ENCODE assay signal across 9 cellular contexts in the genomic region with DNA sequence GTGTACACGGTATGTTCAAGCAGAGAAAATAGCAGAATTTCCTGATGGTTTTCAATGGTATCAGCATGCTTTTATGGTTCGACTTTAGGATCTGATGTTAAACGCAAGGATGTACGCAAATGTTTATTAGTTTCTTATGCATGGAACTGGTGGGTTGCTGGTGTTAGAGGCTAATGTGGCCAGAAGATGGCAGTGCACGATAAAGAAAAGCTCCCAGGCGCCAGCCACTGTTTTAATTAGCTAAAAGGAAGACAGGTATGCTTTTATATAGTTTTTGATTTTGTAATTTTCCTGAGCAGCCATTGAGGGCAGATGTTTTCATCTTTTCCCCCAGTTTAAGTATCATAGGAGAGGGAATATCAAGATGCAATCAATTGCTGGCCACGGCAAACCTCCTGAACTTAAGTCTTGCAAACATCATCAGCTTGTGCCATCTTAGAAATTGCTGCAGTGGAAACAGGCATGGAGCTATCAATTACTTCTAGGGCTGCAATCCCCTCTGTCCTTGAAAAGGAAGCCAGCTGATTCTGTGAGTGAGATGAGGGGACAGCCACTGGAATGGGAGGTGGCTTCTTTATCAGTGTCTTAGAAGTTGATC.
DNase-seq lines count a peak whose midpoint lies in the region; ATAC-seq, FAIRE-seq and TF ChIP-seq lines count a peak whose summit lies in the region.
"Had no signal": no experiment of that assay in that cellular context is flagged by ENCODE, and none has a peak within 500 bp of the region (broad histone marks: within the 10 kb centered on the region; RNA-seq: fewer than 3 reads in every experiment).

No MANE protein-coding gene starts in this region.

- H3K27ac ChIP-seq in iPS DF 6.9 (ENCODE audit: low read length), result no peak overlapping the region
- H3K27ac ChIP-seq in upper lobe of left lung, result no peak overlapping the region
- H3K27ac ChIP-seq: cardiac muscle cell had no signal

- no peak for TF ChIP-seq POLR2A in H54 (IDR thresholded peaks at IDR 0.05; ENCODE audit: low read depth, low read length)
- TF ChIP-seq POLR2A in upper lobe of left lung (IDR thresholded peaks at IDR 0.05), result no peak

- DNase-seq in D721Med (ENCODE audit: insufficient read length, low spot score) (no peak), H54 (ENCODE audit: insufficient read length, low spot score) (peak; percentile 4), RPMI7951 (ENCODE audit: low read depth) (peak; percentile 15), iPS DF 6.9 (ENCODE audit: low read depth, low spot score) (peak; percentile 5), NCI-H187 treated with DMSO at 0.1 percent for 48 hours (lab: John Stamatoyannopoulos, UW) (no peak), upper lobe of left lung (no peak)
- DNase-seq in activated T-cell treated with anti-CD3 and anti-CD28 coated beads, Interleukin-2, amount 50 U/mL, for 4 hours, result no peak

- TF ChIP-seq EP300 in upper lobe of left lung (IDR thresholded peaks at IDR 0.05), result no peak

- H3K4me1 ChIP-seq in iPS DF 6.9 (ENCODE audit: control insufficient read depth, insufficient read depth, low read length) (no peaks in the 10 kb centered on the region), upper lobe of left lung (no peaks in the 10 kb centered on the region)

- FAIRE-seq in D721Med (lab: Jason Lieb, UNC) (peak; percentile 60), H54 (lab: Jason Lieb, UNC) (no peak)

- H3K4me3 ChIP-seq in iPS DF 6.9 (ENCODE audit: low read length), result no peak overlapping the region
- no peak overlapping the region for H3K4me3 ChIP-seq in upper lobe of left lung
- H3K4me3 ChIP-seq: cardiac muscle cell had no signal

- TF ChIP-seq CTCF in D721Med (IDR thresholded peaks at IDR 0.05; ENCODE audit: insufficient read depth, missing control alignments), result peak; percentile 84
- TF ChIP-seq CTCF in upper lobe of left lung (IDR thresholded peaks at IDR 0.05), result peak in 1 of 6 experiments; percentile 25

- H3K9me3 ChIP-seq in iPS DF 6.9 (ENCODE audit: control insufficient read depth, insufficient read depth, low read length) (peaks cover 2% of the 10 kb centered on the region), upper lobe of left lung (no peaks in the 10 kb centered on the region)

- H3K4me1 Mint-ChIP-seq in activated T-cell treated with anti-CD3 and anti-CD28 coated beads, Interleukin-2, amount 50 U/mL, for 4 hours (ENCODE audit: low read depth), result no peaks in the 10 kb centered on the region

- no peaks in the 10 kb centered on the region for H3K36me3 Mint-ChIP-seq in activated T-cell treated with anti-CD3 and anti-CD28 coated beads, Interleukin-2, amount 50 U/mL, for 4 hours (ENCODE audit: insufficient read depth)

- H3K27me3 ChIP-seq in iPS DF 6.9 (ENCODE audit: control insufficient read depth, insufficient read depth, low read length), result no peaks in the 10 kb centered on the region
- H3K27me3 ChIP-seq in upper lobe of left lung, result no peaks in the 10 kb centered on the region
- H3K27me3 ChIP-seq: cardiac muscle cell had no signal

- H3K36me3 ChIP-seq in iPS DF 6.9 (ENCODE audit: control insufficient read depth, insufficient read depth, low read length) (no peaks in the 10 kb centered on the region), upper lobe of left lung (no peaks in the 10 kb centered on the region)
- H3K36me3 ChIP-seq: cardiac muscle cell had no signal

- H3K4me3 Mint-ChIP-seq in activated T-cell treated with anti-CD3 and anti-CD28 coated beads, Interleukin-2, amount 50 U/mL, for 4 hours, result no peak overlapping the region

- H3K9me3 Mint-ChIP-seq in activated T-cell treated with anti-CD3 and anti-CD28 coated beads, Interleukin-2, amount 50 U/mL, for 4 hours, result peaks cover 10% of the 10 kb centered on the region

- ATAC-seq in HG03159 (IDR thresholded peaks at IDR 0.05; ENCODE audit: unreplicated experiment) (no peak), upper lobe of left lung (ENCODE audit: low FRiP score in 2 of 2) (no peak)
- ATAC-seq in activated T-cell treated with anti-CD3 and anti-CD28 coated beads, Interleukin-2, amount 50 U/mL, for 4 hours, result no peak

- no CpG with 5 or more reads among the region's 7 CpGs for WGBS in iPS DF 6.9 (ENCODE audit: insufficient coverage, insufficient read length)
- WGBS in upper lobe of left lung, 2 donors, result 16 to 17% methylated on average over 7 of the region's 7 CpGs

- no peaks in the 10 kb centered on the region for H3K27me3 Mint-ChIP-seq in activated T-cell treated with anti-CD3 and anti-CD28 coated beads, Interleukin-2, amount 50 U/mL, for 4 hours (ENCODE audit: low read depth)

Comparison
In these comparisons a context has a peak if more than half of its experiments do, and no peak if none do; other contexts are left out.
1. DNase-seq: peak in H54 (single experiment), RPMI7951 (single experiment) and iPS DF 6.9 (single experiment); none in D721Med (single experiment), NCI-H187 treated with DMSO at 0.1 percent for 48 hours (single experiment), upper lobe of left lung (0 of 2) and activated T-cell treated with anti-CD3 and anti-CD28 coated beads, Interleukin-2, amount 50 U/mL, for 4 hours (single experiment).